ENCODE assay signal across 36 cellular contexts in genomic region chr5:31648326-31648725, GRCh38. TPM values are rescaled to one million over a fixed set of nuclear protein-coding genes. Genes with fewer than 3 reads are reported as not detected.
"Had no signal": no experiment of that assay in that cellular context is flagged by ENCODE, and none has a peak within 500 bp of the region (broad histone marks: within the 10 kb centered on the region; RNA-seq: fewer than 3 reads in every experiment).

No MANE protein-coding gene starts in this region.

- H3K36me3 ChIP-seq: adrenal gland, brain microvascular endothelial cell, breast epithelium had no signal

- H3K27ac Mint-ChIP-seq: activated B cell treated with CpG ODN at 0.5 μM for 24 hours; activated CD4-positive, alpha-beta memory T cell treated with anti-CD3 and anti-CD28 coated beads for 36 hours; activated CD4-positive, alpha-beta T cell treated with anti-CD3 and anti-CD28 coated beads, Interleukin-2, amount 10 ng/mL, durations not matched to agents 24 days and 14 days; activated CD8-positive, alpha-beta T cell treated with anti-CD3 and anti-CD28 coated beads for 36 hours; activated naive CD4-positive, alpha-beta T cell treated with anti-CD3 and anti-CD28 coated beads for 36 hours; activated naive CD4-positive, alpha-beta T cell treated with anti-CD3 and anti-CD28 coated beads, Interleukin-2, amount 50 U/mL, for 72 hours; activated naive CD8-positive, alpha-beta T cell treated with anti-CD3 and anti-CD28 coated beads for 36 hours; activated T-cell treated with anti-CD3 and anti-CD28 coated beads, Interleukin-2, amount 50 U/mL, for 72 hours; activated T-helper 1 cell treated with anti-CD3 and anti-CD28 coated beads, Interleukin-12 subunit alpha, Interleukin-12 subunit beta, Interleukin-2, Interleukin-4 antibody, amounts not matched to agents 30 ng/mL and 10 ng/mL and 1 ng/mL, durations not matched to agents 14 hours and 24 hours and 36 hours; activated T-helper 17 cell treated with anti-CD3 and anti-CD28 coated beads, Interleukin-2, amount 50 U/mL, for 72 hours; T-helper 1 cell treated with Interleukin-12 subunit alpha and Interleukin-12 subunit beta and Interleukin-4 antibody, amounts not matched to agents 30 μg/mL and 1 μg/mL, for 36 hours; T-helper 2 cell treated with Interferon-gamma antibody and Interleukin-4, amounts not matched to agents 5 μg/mL and 100 μg/mL, for 36 hours had no signal

- H3K27ac ChIP-seq: adrenal gland, body of pancreas, brain microvascular endothelial cell, breast epithelium, VCaP had no signal

- H3K4me1 Mint-ChIP-seq: activated B cell treated with CpG ODN at 0.5 μM for 24 hours; activated CD4-positive, alpha-beta T cell treated with anti-CD3 and anti-CD28 coated beads, Interleukin-2, amount 10 ng/mL, durations not matched to agents 24 days and 14 days; activated naive CD8-positive, alpha-beta T cell treated with anti-CD3 and anti-CD28 coated beads for 36 hours; activated T-helper 17 cell treated with anti-CD3 and anti-CD28 coated beads, Interleukin-2, amount 50 U/mL, for 72 hours; central memory CD8-positive, alpha-beta T cell had no signal

- H3K36me3 Mint-ChIP-seq: activated CD4-positive, alpha-beta memory T cell treated with anti-CD3 and anti-CD28 coated beads for 36 hours; activated naive CD4-positive, alpha-beta T cell treated with anti-CD3 and anti-CD28 coated beads, Interleukin-2, amount 50 U/mL, for 72 hours; activated naive CD8-positive, alpha-beta T cell treated with anti-CD3 and anti-CD28 coated beads for 36 hours had no signal

- H3K4me3 ChIP-seq: adrenal gland, body of pancreas, breast epithelium had no signal

- H3K4me1 ChIP-seq: adrenal gland, body of pancreas, breast epithelium had no signal

- H3K9me3 Mint-ChIP-seq: activated B cell treated with CpG ODN at 0.5 μM for 24 hours; activated CD4-positive, alpha-beta memory T cell treated with anti-CD3 and anti-CD28 coated beads for 36 hours; activated CD4-positive, alpha-beta T cell treated with anti-CD3 and anti-CD28 coated beads, Interleukin-2, amount 10 ng/mL, durations not matched to agents 24 days and 14 days; activated CD8-positive, alpha-beta T cell treated with anti-CD3 and anti-CD28 coated beads for 36 hours; activated naive CD4-positive, alpha-beta T cell treated with anti-CD3 and anti-CD28 coated beads for 36 hours; activated naive CD4-positive, alpha-beta T cell treated with anti-CD3 and anti-CD28 coated beads, Interleukin-2, amount 50 U/mL, for 72 hours; activated naive CD8-positive, alpha-beta T cell treated with anti-CD3 and anti-CD28 coated beads for 36 hours; activated T-cell treated with anti-CD3 and anti-CD28 coated beads, Interleukin-2, amount 50 U/mL, for 4 hours; activated T-cell treated with anti-CD3 and anti-CD28 coated beads, Interleukin-2, amount 50 U/mL, for 72 hours; activated T-helper 1 cell treated with anti-CD3 and anti-CD28 coated beads, Interleukin-12 subunit alpha, Interleukin-12 subunit beta, Interleukin-2, Interleukin-4 antibody, amounts not matched to agents 30 ng/mL and 10 ng/mL and 1 ng/mL, durations not matched to agents 14 hours and 24 hours and 36 hours; activated T-helper 17 cell treated with anti-CD3 and anti-CD28 coated beads, Interleukin-2, amount 50 U/mL, for 72 hours; central memory CD8-positive, alpha-beta T cell; T-helper 1 cell treated with Interleukin-12 subunit alpha and Interleukin-12 subunit beta and Interleukin-4 antibody, amounts not matched to agents 30 μg/mL and 1 μg/mL, for 36 hours; T-helper 2 cell treated with Interferon-gamma antibody and Interleukin-4, amounts not matched to agents 5 μg/mL and 100 μg/mL, for 36 hours had no signal

- DNase-seq: activated B cell treated with CpG ODN at 0.5 μM for 24 hours; activated CD4-positive, alpha-beta memory T cell treated with anti-CD3 and anti-CD28 coated beads for 36 hours; activated CD4-positive, alpha-beta T cell treated with anti-CD3 and anti-CD28 coated beads for 4 hours; activated CD4-positive, alpha-beta T cell treated with anti-CD3 and anti-CD28 coated beads, Interleukin-2, amount 10 ng/mL, durations not matched to agents 24 days and 14 days; activated CD4-positive, alpha-beta T cell treated with anti-CD3 and anti-CD28 coated beads, Interleukin-2, amount 50 U/mL, for 1 hour; activated CD4-positive, alpha-beta T cell treated with anti-CD3 and anti-CD28 coated beads, Interleukin-2, amount 50 U/mL, for 4 hours; activated CD4-positive, CD25-positive, alpha-beta regulatory T cell treated with anti-CD3 and anti-CD28 coated beads, Interleukin-2, amount 50 U/mL, for 72 hours; activated CD8-positive, alpha-beta memory T cell treated with anti-CD3 and anti-CD28 coated beads, Interleukin-2, amount 50 U/mL, for 4 hours; activated CD8-positive, alpha-beta T cell treated with anti-CD3 and anti-CD28 coated beads for 36 hours; activated effector memory CD4-positive, alpha-beta T cell treated with anti-CD3 and anti-CD28 coated beads, Interleukin-2, amount 50 U/mL, for 16 hours; activated gamma-delta T cell treated with Interleukin-2 at 50 U/mL for 16 hours; activated naive CD4-positive, alpha-beta T cell; activated naive CD4-positive, alpha-beta T cell treated with anti-CD3 and anti-CD28 coated beads for 36 hours; activated naive CD4-positive, alpha-beta T cell treated with anti-CD3 and anti-CD28 coated beads, Interleukin-2, amount 50 U/mL, for 16 hours; activated naive CD8-positive, alpha-beta T cell treated with anti-CD3 and anti-CD28 coated beads for 36 hours; activated T-cell treated with anti-CD3 and anti-CD28 coated beads for 4 hours; activated T-cell treated with anti-CD3 and anti-CD28 coated beads, Interleukin-2, amount 50 U/mL, for 1 hour; activated T-cell treated with anti-CD3 and anti-CD28 coated beads, Interleukin-2, amount 50 U/mL, for 4 hours; activated T-cell treated with anti-CD3 and anti-CD28 coated beads, Interleukin-2, amount 50 U/mL, for 72 hours; adrenal gland; amniotic stem cell; aorta; body of pancreas; brain microvascular endothelial cell; cerebellar nuclear complex; T-helper 1 cell; T-helper 2 cell; T-helper 9 cell had no signal

- ATAC-seq: activated CD8-positive, alpha-beta T cell treated with anti-CD3 and anti-CD28 coated beads for 36 hours; activated naive CD4-positive, alpha-beta T cell treated with anti-CD3 and anti-CD28 coated beads, Interleukin-2, amount 50 U/mL, for 72 hours; activated T-cell treated with anti-CD3 and anti-CD28 coated beads, Interleukin-2, amount 50 U/mL, for 4 hours; activated T-cell treated with anti-CD3 and anti-CD28 coated beads, Interleukin-2, amount 50 U/mL, for 72 hours; activated T-helper 17 cell treated with anti-CD3 and anti-CD28 coated beads, Interleukin-2, amount 50 U/mL, for 72 hours; body of pancreas had no signal

- H3K27me3 Mint-ChIP-seq: activated CD4-positive, alpha-beta memory T cell treated with anti-CD3 and anti-CD28 coated beads for 36 hours; activated naive CD8-positive, alpha-beta T cell treated with anti-CD3 and anti-CD28 coated beads for 36 hours; activated T-helper 17 cell treated with anti-CD3 and anti-CD28 coated beads, Interleukin-2, amount 50 U/mL, for 72 hours had no signal

- H3K4me3 Mint-ChIP-seq: activated B cell treated with CpG ODN at 0.5 μM for 24 hours; activated CD4-positive, alpha-beta memory T cell treated with anti-CD3 and anti-CD28 coated beads for 36 hours; activated CD4-positive, alpha-beta T cell treated with anti-CD3 and anti-CD28 coated beads, Interleukin-2, amount 10 ng/mL, durations not matched to agents 24 days and 14 days; activated CD8-positive, alpha-beta T cell treated with anti-CD3 and anti-CD28 coated beads for 36 hours; activated naive CD4-positive, alpha-beta T cell treated with anti-CD3 and anti-CD28 coated beads for 36 hours; activated naive CD8-positive, alpha-beta T cell treated with anti-CD3 and anti-CD28 coated beads for 36 hours; activated T-cell treated with anti-CD3 and anti-CD28 coated beads, Interleukin-2, amount 50 U/mL, for 4 hours; activated T-cell treated with anti-CD3 and anti-CD28 coated beads, Interleukin-2, amount 50 U/mL, for 72 hours; activated T-helper 1 cell treated with anti-CD3 and anti-CD28 coated beads, Interleukin-12 subunit alpha, Interleukin-12 subunit beta, Interleukin-2, Interleukin-4 antibody, amounts not matched to agents 30 ng/mL and 10 ng/mL and 1 ng/mL, durations not matched to agents 14 hours and 24 hours and 36 hours; activated T-helper 17 cell treated with anti-CD3 and anti-CD28 coated beads, Interleukin-2, amount 50 U/mL, for 72 hours; central memory CD8-positive, alpha-beta T cell; T-helper 1 cell treated with Interleukin-12 subunit alpha and Interleukin-12 subunit beta and Interleukin-4 antibody, amounts not matched to agents 30 μg/mL and 1 μg/mL, for 36 hours; T-helper 2 cell treated with Interferon-gamma antibody and Interleukin-4, amounts not matched to agents 5 μg/mL and 100 μg/mL, for 36 hours had no signal

- H3K9me3 ChIP-seq: adrenal gland, body of pancreas, breast epithelium had no signal

RNA-seq across cellular contexts. Expression of gene PDZD2, which starts 9.4 kb away (rescaled TPM):
- total RNA-seq: activated CD4-positive, alpha-beta memory T cell treated with anti-CD3 and anti-CD28 coated beads for 36 hours; activated CD4-positive, alpha-beta T cell treated with anti-CD3 and anti-CD28 coated beads, Interleukin-2, amount 10 ng/mL, durations not matched to agents 24 days and 14 days; activated CD8-positive, alpha-beta T cell treated with anti-CD3 and anti-CD28 coated beads for 36 hours; activated T-helper 1 cell treated with anti-CD3 and anti-CD28 coated beads, Interleukin-12 subunit alpha, Interleukin-12 subunit beta, Interleukin-2, Interleukin-4 antibody, amounts not matched to agents 30 ng/mL and 10 ng/mL and 1 ng/mL, durations not matched to agents 14 hours and 24 hours and 36 hours had no signal
